In the genomic region with DNA sequence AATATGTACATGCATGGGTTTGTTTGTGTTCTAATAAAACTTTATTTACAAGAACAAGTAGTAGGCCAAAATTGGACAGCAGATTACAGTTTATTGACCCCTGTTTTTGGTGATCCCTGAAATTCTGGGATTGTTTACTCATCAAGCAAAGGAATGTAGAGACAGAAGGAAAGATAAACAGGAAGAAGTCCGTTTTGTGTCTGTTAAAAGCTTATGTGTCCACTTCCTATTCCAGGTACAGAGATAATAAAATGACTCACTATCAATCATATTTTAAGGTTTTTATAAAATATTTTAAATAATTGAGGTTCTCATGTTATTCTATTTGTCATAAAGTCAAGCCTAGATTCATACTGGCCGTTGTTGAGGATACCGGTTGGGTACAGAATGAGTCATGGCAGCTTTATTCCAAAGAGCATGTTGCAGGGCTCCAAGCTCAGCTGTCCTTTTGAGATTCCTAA, we compare ENCODE assay signal across 19 cellular contexts.
DNase-seq lines count a peak whose midpoint lies in the region; ATAC-seq lines count a peak whose summit lies in the region.
"Had no signal": no experiment of that assay in that cellular context is flagged by ENCODE, and none has a peak within 500 bp of the region (broad histone marks: within the 10 kb centered on the region; RNA-seq: fewer than 3 reads in every experiment).

No MANE protein-coding gene starts in this region.

- no peaks in the 10 kb centered on the region for H3K36me3 Mint-ChIP-seq in activated CD4-positive, alpha-beta memory T cell treated with anti-CD3 and anti-CD28 coated beads, Interleukin-2, amount 10 ng/mL, durations not matched to agents 7 days and 5 days (ENCODE audit: low read depth)
- H3K36me3 Mint-ChIP-seq: activated naive CD8-positive, alpha-beta T cell treated with anti-CD3 and anti-CD28 coated beads, Interleukin-2, amount 10 ng/mL, durations not matched to agents 7 days and 5 days; CD4-positive, CD25-positive, alpha-beta regulatory T cell; IgD-negative memory B cell; immature natural killer cell had no signal

- no peak overlapping the region for H3K27ac Mint-ChIP-seq in activated CD4-positive, alpha-beta memory T cell treated with anti-CD3 and anti-CD28 coated beads, Interleukin-2, amount 10 ng/mL, durations not matched to agents 7 days and 5 days
- H3K27ac Mint-ChIP-seq: activated naive CD8-positive, alpha-beta T cell treated with anti-CD3 and anti-CD28 coated beads, Interleukin-2, amount 10 ng/mL, durations not matched to agents 7 days and 5 days; CD4-positive, CD25-positive, alpha-beta regulatory T cell; IgD-negative memory B cell; immature natural killer cell had no signal

- H3K9me3 Mint-ChIP-seq in activated CD4-positive, alpha-beta memory T cell treated with anti-CD3 and anti-CD28 coated beads, Interleukin-2, amount 10 ng/mL, durations not matched to agents 7 days and 5 days: no peaks in the 10 kb centered on the region
- H3K9me3 Mint-ChIP-seq: activated naive CD8-positive, alpha-beta T cell treated with anti-CD3 and anti-CD28 coated beads, Interleukin-2, amount 10 ng/mL, durations not matched to agents 7 days and 5 days; IgD-negative memory B cell; immature natural killer cell had no signal

- DNase-seq in A172 (ENCODE audit: low spot score) (peak; percentile 67), HT-29 (ENCODE audit: low spot score) (peak; percentile 48), amniotic epithelial cell (ENCODE audit: low read depth) (peak; percentile 33), iris pigment epithelial cell (ENCODE audit: low read depth) (peak; percentile 78), NCI-H774 (lab: John Stamatoyannopoulos, UW) (no peak), medulla oblongata (ENCODE audit: extremely low spot score) (no peak)
- no peak for DNase-seq in activated CD4-positive, alpha-beta memory T cell treated with anti-CD3 and anti-CD28 coated beads, Interleukin-2, amount 10 ng/mL, durations not matched to agents 7 days and 5 days
- DNase-seq: activated CD4-positive, alpha-beta T cell treated with anti-CD3 and anti-CD28 coated beads, Interleukin-2, amount 50 U/mL, for 1 hour; activated naive CD8-positive, alpha-beta T cell treated with anti-CD3 and anti-CD28 coated beads, Interleukin-2, amount 10 ng/mL, durations not matched to agents 7 days and 5 days; activated T-cell treated with anti-CD3 and anti-CD28 coated beads, Interleukin-2, amount 50 U/mL, for 1 hour; caudate nucleus; CD4-positive, CD25-positive, alpha-beta regulatory T cell; immature natural killer cell; NCI-H1105 treated with DMSO at 0.1 percent for 48 hours; NCI-H2171 treated with DMSO at 0.1 percent for 48 hours; occipital lobe; stimulated activated CD4-positive, alpha-beta T cell treated with anti-CD3 and anti-CD28 coated beads, Interleukin-4, amount 100 ng/mL, for 24 hours had no signal

- no peak for ATAC-seq in GM21825 (IDR thresholded peaks at IDR 0.05; ENCODE audit: unreplicated experiment)

- no peak overlapping the region for H3K4me3 Mint-ChIP-seq in activated CD4-positive, alpha-beta memory T cell treated with anti-CD3 and anti-CD28 coated beads, Interleukin-2, amount 10 ng/mL, durations not matched to agents 7 days and 5 days
- H3K4me3 Mint-ChIP-seq: activated naive CD8-positive, alpha-beta T cell treated with anti-CD3 and anti-CD28 coated beads, Interleukin-2, amount 10 ng/mL, durations not matched to agents 7 days and 5 days; CD4-positive, CD25-positive, alpha-beta regulatory T cell; IgD-negative memory B cell; immature natural killer cell had no signal

- no peaks in the 10 kb centered on the region for H3K4me1 Mint-ChIP-seq in activated CD4-positive, alpha-beta memory T cell treated with anti-CD3 and anti-CD28 coated beads, Interleukin-2, amount 10 ng/mL, durations not matched to agents 7 days and 5 days
- H3K4me1 Mint-ChIP-seq: activated naive CD8-positive, alpha-beta T cell treated with anti-CD3 and anti-CD28 coated beads, Interleukin-2, amount 10 ng/mL, durations not matched to agents 7 days and 5 days; CD4-positive, CD25-positive, alpha-beta regulatory T cell; IgD-negative memory B cell; immature natural killer cell had no signal

- peaks cover 2% of the 10 kb centered on the region for H3K27me3 Mint-ChIP-seq in activated CD4-positive, alpha-beta memory T cell treated with anti-CD3 and anti-CD28 coated beads, Interleukin-2, amount 10 ng/mL, durations not matched to agents 7 days and 5 days
- H3K27me3 Mint-ChIP-seq: IgD-negative memory B cell had no signal

- CTCF ChIA-PET in activated CD4-positive, alpha-beta memory T cell treated with anti-CD3 and anti-CD28 coated beads, Interleukin-2, amount 10 ng/mL, durations not matched to agents 7 days and 5 days (lab: Charles Lee): no interaction called here

- POLR2A ChIA-PET in activated CD4-positive, alpha-beta memory T cell treated with anti-CD3 and anti-CD28 coated beads, Interleukin-2, amount 10 ng/mL, durations not matched to agents 7 days and 5 days (lab: Charles Lee): no interaction called here

Comparison
In these comparisons a context has a peak if more than half of its experiments do, and no peak if none do; other contexts are left out.
1. DNase-seq: peak in A172 (single experiment), HT-29 (single experiment), amniotic epithelial cell (single experiment) and iris pigment epithelial cell (single experiment); none in NCI-H774 (single experiment), activated CD4-positive, alpha-beta memory T cell treated with anti-CD3 and anti-CD28 coated beads, Interleukin-2, amount 10 ng/mL, durations not matched to agents 7 days and 5 days (single experiment) and medulla oblongata (single experiment).